ENCODE assay signal across 9 cellular contexts in genomic region chr9:105114956-105115728, GRCh38.
DNase-seq lines count a peak whose midpoint lies in the region; ATAC-seq, FAIRE-seq and TF ChIP-seq lines count a peak whose summit lies in the region.
"Had no signal": no experiment of that assay in that cellular context is flagged by ENCODE, and none has a peak within 500 bp of the region (broad histone marks: within the 10 kb centered on the region; RNA-seq: fewer than 3 reads in every experiment).

No MANE protein-coding gene starts in this region.

- H3K9me3 Mint-ChIP-seq in GM23338 (no peaks in the 10 kb centered on the region), astrocyte (ENCODE audit: unreplicated experiment) (no peaks in the 10 kb centered on the region)

- no peaks in the 10 kb centered on the region for H3F3A ChIP-seq in GM23338 (replicated peaks; ENCODE audit: low read depth)

- ATAC-seq in GM18508 (IDR thresholded peaks at IDR 0.05; ENCODE audit: insufficient read depth, unreplicated experiment) (peak; percentile 71), GM23338 (no peak), HG03025 (IDR thresholded peaks at IDR 0.05; ENCODE audit: low FRiP score, unreplicated experiment) (no peak)

- H3K9me3 ChIP-seq in astrocyte (ENCODE audit: insufficient read depth, low read depth, low read length) (no peaks in the 10 kb centered on the region), neutrophil (no peaks in the 10 kb centered on the region)

- no peaks in the 10 kb centered on the region for H4K20me1 ChIP-seq in GM23338 (replicated peaks; ENCODE audit: insufficient read depth)
- H4K20me1 ChIP-seq in astrocyte (ENCODE audit: insufficient read depth, low read length) = no peaks in the 10 kb centered on the region

- H3K9me2 ChIP-seq in GM23338 (ENCODE audit: insufficient read depth) = no peaks in the 10 kb centered on the region; the same call in 1 of the 2 replicates

- H3K27ac ChIP-seq in GM23338 (ENCODE audit: low read depth) = no peak overlapping the region
- no peak overlapping the region for H3K27ac ChIP-seq in astrocyte (ENCODE audit: low read depth, low read length)
- H3K27ac ChIP-seq in neutrophil = peak overlapping the region; percentile 77

- H3K4me1 ChIP-seq in GM23338 (ENCODE audit: insufficient read depth) (no peaks in the 10 kb centered on the region), astrocyte (ENCODE audit: insufficient read depth, low read length) (no peaks in the 10 kb centered on the region), neutrophil (ENCODE audit: control insufficient read depth in 1 of 2, insufficient read depth in 1 of 2, low read depth in 1 of 2, low read length in 1 of 2) (peaks cover 27 to 29% of the 10 kb centered on the region in 2 experiments)

- H3K27ac Mint-ChIP-seq in GM23338 (no peak overlapping the region), astrocyte (ENCODE audit: unreplicated experiment) (no peak overlapping the region)

- TF ChIP-seq CTCF in GM23338 (conservative IDR thresholded peaks at IDR 0.05; ENCODE audit: low read depth in 2 of 2) = no peak
- no peak for TF ChIP-seq CTCF in NB4 (IDR thresholded peaks at IDR 0.05; ENCODE audit: low read depth, low read length)
- no peak for TF ChIP-seq CTCF in astrocyte (IDR thresholded peaks at IDR 0.05; ENCODE audit: insufficient read depth, low read depth, low read length)
- TF ChIP-seq CTCF in neutrophil (IDR thresholded peaks at IDR 0.05) = no peak

- no peak overlapping the region for H3K4me2 ChIP-seq in GM23338
- H3K4me2 ChIP-seq in astrocyte (ENCODE audit: low read length) = peak overlapping the region; percentile 2

- FAIRE-seq in astrocyte (lab: Jason Lieb, UNC) = no peak
- FAIRE-seq: endothelial cell of umbilical vein had no signal

- H3K4me3 ChIP-seq in GM23338 (no peak overlapping the region), NB4 (ENCODE audit: low read depth, low read length) (no peak overlapping the region), astrocyte (ENCODE audit: insufficient read depth, low read depth, low read length) (no peak overlapping the region), neutrophil (ENCODE audit: low read depth in 1 of 2, low read length in 1 of 2) (no peak overlapping the region)

- peaks cover 8% of the 10 kb centered on the region for H3K4me1 Mint-ChIP-seq in GM23338
- peaks cover 12% of the 10 kb centered on the region for H3K4me1 Mint-ChIP-seq in astrocyte (ENCODE audit: low read depth, unreplicated experiment)

- H3K27me3 ChIP-seq in GM23338 (ENCODE audit: insufficient read depth) (no peaks in the 10 kb centered on the region), astrocyte (ENCODE audit: insufficient read depth, low read length) (no peaks in the 10 kb centered on the region), neutrophil (no peaks in the 10 kb centered on the region)

- H3K79me2 ChIP-seq in GM23338 (replicated peaks; ENCODE audit: insufficient read depth) (no peaks in the 10 kb centered on the region), astrocyte (ENCODE audit: insufficient read depth, low read length) (no peaks in the 10 kb centered on the region)

- H3K4me3 Mint-ChIP-seq in GM23338 (no peak overlapping the region), astrocyte (ENCODE audit: unreplicated experiment) (no peak overlapping the region)

- no peak overlapping the region for H3K9ac ChIP-seq in astrocyte (ENCODE audit: low read length)

- no peak for TF ChIP-seq POLR2A in NB4 (IDR thresholded peaks at IDR 0.05; ENCODE audit: extremely low read depth, insufficient read length)

- H2AFZ ChIP-seq in GM23338 = 0 out of 2 replicates have a peak overlapping the region, but pooled peaks have one; percentile 43
- H2AFZ ChIP-seq in astrocyte (ENCODE audit: low read depth, low read length) = peak overlapping the region; percentile 54

- no peaks in the 10 kb centered on the region for H3K27me3 Mint-ChIP-seq in GM23338 (ENCODE audit: insufficient read depth, low read depth, poor library complexity)
- H3K27me3 Mint-ChIP-seq in astrocyte (ENCODE audit: low read depth, unreplicated experiment) = peaks cover 5% of the 10 kb centered on the region

- DNase-seq in GM23338 (ENCODE audit: low spot score) (no peak), NB4 (ENCODE audit: low read depth) (peak; percentile 94), astrocyte (ENCODE audit: low read depth) (peak; percentile 40), DMS53 (lab: John Stamatoyannopoulos, UW) (no peak), NCI-H2029 treated with DMSO at 0.1 percent for 48 hours (lab: John Stamatoyannopoulos, UW) (no peak)

- H3K36me3 ChIP-seq in GM23338 (ENCODE audit: insufficient read depth) (no peaks in the 10 kb centered on the region), astrocyte (ENCODE audit: insufficient read depth, low read length) (no peaks in the 10 kb centered on the region), neutrophil (no peaks in the 10 kb centered on the region)

- H3K36me3 Mint-ChIP-seq in GM23338 (ENCODE audit: low read depth) (no peaks in the 10 kb centered on the region), astrocyte (ENCODE audit: low read depth, unreplicated experiment) (no peaks in the 10 kb centered on the region)

TF ChIP-seq in GM23338, 12 proteins besides CTCF, POLR2A, EP300 and RAD21:
- no peak for TF ChIP-seq STAT1 (IDR thresholded peaks at IDR 0.05; ENCODE audit: unreplicated experiment)

Comparison
In these comparisons a context has a peak if more than half of its experiments do, and no peak if none do; other contexts are left out.
1. DNase-seq: peak in NB4 (single experiment) and astrocyte (single experiment); none in GM23338 (single experiment), DMS53 (single experiment) and NCI-H2029 treated with DMSO at 0.1 percent for 48 hours (single experiment).